ENCODE assay signal across 8 cellular contexts in the genomic region with DNA sequence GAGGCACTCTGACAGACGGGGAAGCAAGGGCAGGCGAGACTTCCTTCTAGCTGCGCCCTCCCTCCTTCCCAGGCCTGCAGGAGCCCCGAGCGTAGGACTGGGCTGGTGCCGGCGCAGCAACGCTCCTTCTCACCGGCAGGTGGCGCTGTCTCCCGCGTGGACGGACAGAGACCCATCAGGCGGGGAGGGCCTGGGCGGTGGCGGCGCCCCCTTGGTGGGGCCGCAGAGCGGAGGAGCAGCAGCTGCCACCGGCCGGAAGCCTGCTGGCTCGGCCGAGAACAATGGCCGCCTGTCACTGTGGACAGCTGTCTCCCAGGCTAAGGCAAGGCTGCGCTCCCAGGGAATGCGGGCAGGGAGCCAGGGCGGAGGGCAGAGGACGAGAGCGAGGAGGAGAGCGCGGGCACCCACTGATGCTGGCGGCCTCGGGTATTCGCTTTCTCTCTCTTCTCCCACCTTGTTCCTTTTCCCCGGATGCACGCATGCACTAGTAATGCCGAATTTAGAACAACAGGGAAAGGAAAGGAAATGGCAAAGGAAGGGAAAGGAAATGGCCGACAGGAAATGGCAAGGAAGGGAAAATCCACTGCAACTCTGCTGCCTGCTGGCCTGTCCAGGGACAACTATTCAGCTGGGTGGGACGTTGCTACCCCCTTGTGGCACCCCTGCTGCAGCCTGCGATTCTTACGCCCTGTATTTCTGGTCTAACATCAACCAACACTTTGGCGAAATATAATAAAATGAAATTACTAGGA. TPM values are rescaled to one million over a fixed set of nuclear protein-coding genes. Genes with fewer than 3 reads are reported as not detected.
DNase-seq lines count a peak whose midpoint lies in the region; ATAC-seq and TF ChIP-seq lines count a peak whose summit lies in the region.

No MANE protein-coding gene starts in this region.

- no peaks in the 10 kb centered on the region for H3K27me3 Mint-ChIP-seq in type B pancreatic cell

- peaks cover 0 to 57% (median 10%) of the 10 kb centered on the region in 9 donors for H3K36me3 ChIP-seq in heart right ventricle

- peak overlapping the region; percentile 94 for H3K27ac Mint-ChIP-seq in type B pancreatic cell

- peak; percentile 90 to 99 (median 97) for TF ChIP-seq CTCF in heart right ventricle (IDR thresholded peaks at IDR 0.05)
- peak; percentile 97 for TF ChIP-seq CTCF in type B pancreatic cell (conservative IDR thresholded peaks at IDR 0.05)

- 2 to 4% (median 2%) methylated on average over 38 to 42 of the region's 42 CpGs for WGBS in adipose tissue, 3 donors
- WGBS in heart right ventricle, 2 donors: 1 to 2% methylated on average over 42 of the region's 42 CpGs

- H3K27ac ChIP-seq in adipose tissue (ENCODE audit: low read depth, low read length): peak overlapping the region; percentile 60
- peak overlapping the region; percentile 90 to 98 (median 96) for H3K27ac ChIP-seq in heart right ventricle

- no peaks in the 10 kb centered on the region for H3K9me3 Mint-ChIP-seq in type B pancreatic cell

- peaks cover 35 to 85% (median 78%) of the 10 kb centered on the region in 9 donors for H3K4me1 ChIP-seq in heart right ventricle

- H3K27me3 ChIP-seq in heart right ventricle: no peaks in the 10 kb centered on the region

- ATAC-seq in HG02642 (IDR thresholded peaks at IDR 0.05; ENCODE audit: poor library complexity, unreplicated experiment) (peak; percentile 88), heart right ventricle (peak; percentile 85 to 96 (median 90))

- peaks cover 35% of the 10 kb centered on the region for H3K4me1 Mint-ChIP-seq in type B pancreatic cell (ENCODE audit: unreplicated experiment)

- H3K9me3 ChIP-seq in heart right ventricle: no peaks in the 10 kb centered on the region

- DNase-seq in GM04503 (ENCODE audit: low read depth): peak; percentile 42
- peak; percentile 54 for DNase-seq in NCI-H128 (lab: John Stamatoyannopoulos, UW; ENCODE audit: unreplicated experiment)
- DNase-seq in SW480 (ENCODE audit: low spot score): peak; percentile 82
- DNase-seq in heart right ventricle: peak; percentile 93 to 97
- peak; percentile 90 to 99 (median 97) for DNase-seq in posterior cingulate gyrus
- DNase-seq in type B pancreatic cell (ENCODE audit: extremely low spot score, unreplicated experiment): peak; percentile 97

- intact Hi-C loops in heart right ventricle (cut with DNase I): loop anchor here (1.0 to 10.0 kb wide), 9 partner anchors 15 to 226 kb away; a partner anchor contains a TSS
- intact Hi-C loops in posterior cingulate gyrus (cut with DNase I): loop anchor here (1.0 to 5.0 kb wide), 4 partner anchors 15 to 225 kb away; a partner anchor contains a TSS

- peak overlapping the region; percentile 22 to 67 (median 59) for H3K4me3 ChIP-seq in heart right ventricle

- peaks cover 5% of the 10 kb centered on the region for H3K36me3 Mint-ChIP-seq in type B pancreatic cell

- H3K4me3 Mint-ChIP-seq in type B pancreatic cell: peak overlapping the region; percentile 90

RNA-seq across cellular contexts. Expression of a gene that starts 14.4 kb away (rescaled TPM):
- polyA plus RNA-seq in adipose tissue (10 to 100 TPM in 2 of 3 donors, 1 to 10 TPM in 1; 8.0 to 26.8 (median 23.4) TPM), heart right ventricle (10 to 100 TPM; 11.8 to 12.3 TPM)
- total RNA-seq in heart right ventricle (10 to 100 TPM; 14.3 to 31.4 (median 19.0) TPM), type B pancreatic cell (ENCODE audit: low replicate concordance) (16.9 and 25.1 TPM in 2 replicates)

RNA-seq across cellular contexts. Expression of a gene that starts 44.3 kb away (rescaled TPM):
- polyA plus RNA-seq in adipose tissue: 10 to 100 TPM in 2 of 3 donors, 1 to 10 TPM in 1; 6.8 to 11.4 (median 10.2) TPM
- 10 to 100 TPM in 7 of 10 donors, 1 to 10 TPM in 3; 8.4 to 18.4 (median 10.8) TPM for total RNA-seq in heart right ventricle
- 10 to 100 TPM in 1 of 2 donors, 1 to 10 TPM in 1; 7.8 to 20.0 TPM for polyA plus RNA-seq in heart right ventricle
- 47.7 and 66.3 TPM in 2 replicates for total RNA-seq in type B pancreatic cell (ENCODE audit: low replicate concordance)

Comparison
In these comparisons a context has a peak if more than half of its experiments do, and no peak if none do; other contexts are left out.
1. Peak in every context shown above with its lines: DNase-seq, ATAC-seq, H3K4me3 ChIP-seq and H3K27ac ChIP-seq.
2. DNase-seq: peak in every context shown above with its lines; median percentile 97 in posterior cingulate gyrus; 97 in type B pancreatic cell; 95 in heart right ventricle; 82 in SW480; 54 in NCI-H128; 42 in GM04503.